8 cellular contexts compared by ENCODE assay signal in genomic region chr16:21301895-21302291, GRCh38. TPM values are rescaled to one million over a fixed set of nuclear protein-coding genes. Genes with fewer than 3 reads are reported as not detected.
DNase-seq lines count a peak whose midpoint lies in the region; ATAC-seq and TF ChIP-seq lines count a peak whose summit lies in the region.

No MANE protein-coding gene starts in this region.

- H3K36me3 Mint-ChIP-seq in CD14-positive monocyte (no peaks in the 10 kb centered on the region), nephron progenitor cell (ENCODE audit: low read depth) (no peaks in the 10 kb centered on the region)

- peaks cover 25% of the 10 kb centered on the region for H3K4me1 Mint-ChIP-seq in CD14-positive monocyte
- peaks cover 26% of the 10 kb centered on the region for H3K4me1 Mint-ChIP-seq in nephron progenitor cell

- intact Hi-C loops in CD14-positive monocyte (cut with micrococcal nuclease) (loop anchor here in 1 of 2 donors (5.0 kb wide), 1 partner anchor 60 kb away; no protein-coding TSS in a partner anchor), dorsolateral prefrontal cortex (cut with DNase I) (loop anchor here (2.0 to 10.0 kb wide), 3 partner anchors 113 to 253 kb away; partner anchors contain the start of genes DNAH3 (in 1 of the 2) and LDAF1 (in 1 of the 2))

- peak overlapping the region; percentile 92 for H3K4me3 Mint-ChIP-seq in CD14-positive monocyte
- H3K4me3 Mint-ChIP-seq in nephron progenitor cell, result peak overlapping the region; percentile 79

- H3K27ac Mint-ChIP-seq in CD14-positive monocyte, result peak overlapping the region in 2 of 7 donors; percentile 13 to 82
- no peak overlapping the region for H3K27ac Mint-ChIP-seq in nephron progenitor cell

- peaks cover 0 to 13% (median 0%) of the 10 kb centered on the region in 45 donors for H3K27me3 ChIP-seq in dorsolateral prefrontal cortex

- ATAC-seq in GM21737 (IDR thresholded peaks at IDR 0.05; ENCODE audit: unreplicated experiment), result no peak
- no peak for ATAC-seq in HG03432 (IDR thresholded peaks at IDR 0.05; ENCODE audit: unreplicated experiment)

- peak overlapping the region; percentile 40 to 77 (median 61) for H3K4me3 ChIP-seq in dorsolateral prefrontal cortex

- no peak for TF ChIP-seq CTCF in CD14-positive monocyte (IDR thresholded peaks at IDR 0.05)
- TF ChIP-seq CTCF in dorsolateral prefrontal cortex (IDR thresholded peaks at IDR 0.05 in 54 of 56, conservative IDR thresholded peaks at IDR 0.05 in 2 of 56; ENCODE audit: low read depth in 1 of 56, partially characterized antibody in 56 of 56), result peak in 1 of 56 donors; percentile 9
- no peak for TF ChIP-seq CTCF in nephron progenitor cell (IDR thresholded peaks at IDR 0.05)

- no peak for DNase-seq in CD14-positive monocyte (ENCODE audit: low spot score)
- peak; percentile 8 for DNase-seq in M059J (ENCODE audit: low read depth)
- no peak for DNase-seq in dorsolateral prefrontal cortex
- DNase-seq in nephron progenitor cell, result no peak
- DNase-seq in GDM1 (lab: John Stamatoyannopoulos, UW), result no peak
- no peak for DNase-seq in SHP77 (lab: John Stamatoyannopoulos, UW)

- no peak overlapping the region for H3K27ac ChIP-seq in dorsolateral prefrontal cortex

- H3K27me3 Mint-ChIP-seq in CD14-positive monocyte (ENCODE audit: low read depth in 3 of 3) (peaks cover 2 to 13% (median 6%) of the 10 kb centered on the region in 3 donors), nephron progenitor cell (ENCODE audit: low read depth, poor library complexity) (peaks cover 70% of the 10 kb centered on the region)

- H3K9me3 Mint-ChIP-seq in CD14-positive monocyte (no peaks in the 10 kb centered on the region), nephron progenitor cell (no peaks in the 10 kb centered on the region)

RNA-seq across cellular contexts. Expression of gene CRYM, which starts 23.8 kb away (rescaled TPM):
- not detected for polyA plus RNA-seq in CD14-positive monocyte
- not detected in 2 replicates for total RNA-seq in M059J (2014; rRNA removed; shearing (Covaris generic))
- 100 to 1,000 TPM in 73 of 120 experiments, 10 to 100 TPM in 47; 22.3 to 219 (median 111) TPM for total RNA-seq in dorsolateral prefrontal cortex

Comparison
In these comparisons a context has a peak if more than half of its experiments do, and no peak if none do; other contexts are left out.
1. RNA of gene CRYM, which starts 23.8 kb away (total RNA-seq): 22.3 to 219 TPM in dorsolateral prefrontal cortex; not detected in M059J; every median in the first group is over 10 times any median in the second.